In the genomic region with DNA sequence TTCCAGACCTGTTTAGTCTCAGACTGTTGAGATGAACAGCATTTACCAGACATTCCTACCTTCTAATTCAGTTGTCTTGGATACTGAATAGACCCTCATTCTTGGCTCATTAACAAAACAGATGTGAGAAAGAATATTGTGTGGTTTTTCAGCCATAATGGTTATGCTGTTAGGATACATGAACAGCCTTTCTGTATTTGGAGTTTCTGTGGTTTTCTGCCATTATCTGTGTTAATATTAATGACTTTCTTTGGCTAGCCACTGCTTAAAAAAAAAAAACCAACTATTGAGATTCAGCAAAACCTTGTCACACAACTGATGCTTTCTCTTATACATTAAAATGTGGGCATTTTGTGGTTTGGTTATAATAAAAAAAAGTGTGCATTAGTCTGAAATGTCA, we compare ENCODE assay signal across 26 cellular contexts. TPM values are rescaled to one million over a fixed set of nuclear protein-coding genes. Genes with fewer than 3 reads are reported as not detected.
A peak's percentile ranks its signal among the peaks of the same experiment; 100 is the strongest.
DNase-seq lines count a peak whose midpoint lies in the region; ATAC-seq, FAIRE-seq and TF ChIP-seq lines count a peak whose summit lies in the region.
"Had no signal": no experiment of that assay in that cellular context is flagged by ENCODE, and none has a peak within 500 bp of the region (broad histone marks: within the 10 kb centered on the region; RNA-seq: fewer than 3 reads in every experiment).

No MANE protein-coding gene starts in this region.

- peak overlapping the region; percentile 80 to 95 (median 94) for H3K27ac Mint-ChIP-seq in nephron
- H3K27ac Mint-ChIP-seq: activated CD4-positive, alpha-beta memory T cell treated with anti-CD3 and anti-CD28 coated beads for 36 hours; activated naive CD8-positive, alpha-beta T cell treated with anti-CD3 and anti-CD28 coated beads, Interleukin-2, amount 10 ng/mL, durations not matched to agents 7 days and 5 days; stimulated activated naive CD8-positive, alpha-beta T cell treated with anti-CD3 and anti-CD28 coated beads, Interleukin-15, amount 100 ng/mL, for 72 hours had no signal

- TF ChIP-seq CTCF in dorsolateral prefrontal cortex (IDR thresholded peaks at IDR 0.05 in 54 of 56, conservative IDR thresholded peaks at IDR 0.05 in 2 of 56; ENCODE audit: low read depth in 1 of 56, partially characterized antibody in 56 of 56) (no peak), nephron (IDR thresholded peaks at IDR 0.05; ENCODE audit: unreplicated experiment in 3 of 3) (no peak)

- H3K4me1 Mint-ChIP-seq in nephron, result peaks cover 39% of the 10 kb centered on the region

- no peak for ATAC-seq in GM19463 (IDR thresholded peaks at IDR 0.05; ENCODE audit: unreplicated experiment)
- ATAC-seq in GM19455 (IDR thresholded peaks at IDR 0.05; ENCODE audit: unreplicated experiment), result no peak
- ATAC-seq: A549; body of pancreas; lower lobe of right lung; right cardiac atrium; stimulated activated naive CD8-positive, alpha-beta T cell treated with anti-CD3 and anti-CD28 coated beads, Interleukin-15, amount 100 ng/mL, for 72 hours had no signal

- FAIRE-seq in G401.6 (lab: Jason Lieb, UNC), result peak; percentile 21
- FAIRE-seq: A549 had no signal

- in situ Hi-C loops in SK-MEL-5 (cut with HindIII; ENCODE audit: low pct_unique_long_range_greater_than_20kb, low sequenced_read_pairs), result no loop called here

- H3K36me3 Mint-ChIP-seq in nephron (ENCODE audit: low read depth), result peaks cover 3% of the 10 kb centered on the region

- H3K4me3 ChIP-seq in dorsolateral prefrontal cortex, result peak overlapping the region in 1 of 59 donors; percentile 14
- H3K4me3 ChIP-seq: A549, body of pancreas, HAP-1, lower lobe of right lung had no signal

- no peaks in the 10 kb centered on the region for H3K27me3 Mint-ChIP-seq in nephron (ENCODE audit: low read depth)
- H3K27me3 Mint-ChIP-seq: activated CD4-positive, alpha-beta memory T cell treated with anti-CD3 and anti-CD28 coated beads for 36 hours; activated naive CD8-positive, alpha-beta T cell treated with anti-CD3 and anti-CD28 coated beads, Interleukin-2, amount 10 ng/mL, durations not matched to agents 7 days and 5 days; stimulated activated naive CD8-positive, alpha-beta T cell treated with anti-CD3 and anti-CD28 coated beads, Interleukin-15, amount 100 ng/mL, for 72 hours had no signal

- no peaks in the 10 kb centered on the region for H3K27me3 ChIP-seq in dorsolateral prefrontal cortex
- H3K27me3 ChIP-seq: body of pancreas had no signal

- DNase-seq in SK-MEL-5 (ENCODE audit: low read depth, low spot score), result peak; percentile 47
- DNase-seq in dorsolateral prefrontal cortex, result no peak
- DNase-seq in NCI-H2029 treated with DMSO at 0.1 percent for 48 hours (lab: John Stamatoyannopoulos, UW), result no peak
- no peak for DNase-seq in NCI-H1417 (lab: John Stamatoyannopoulos, UW)
- DNase-seq: activated CD4-positive, alpha-beta memory T cell treated with anti-CD3 and anti-CD28 coated beads for 36 hours; activated CD4-positive, CD25-positive, alpha-beta regulatory T cell; activated effector memory CD4-positive, alpha-beta T cell treated with Interleukin-2 at 50 U/mL for 16 hours; activated naive CD8-positive, alpha-beta T cell treated with anti-CD3 and anti-CD28 coated beads, Interleukin-2, amount 10 ng/mL, durations not matched to agents 7 days and 5 days; body of pancreas; Caco-2; DND-41; lower lobe of right lung; NCI-H2171 treated with DMSO at 0.1 percent for 48 hours; NCI-H524 treated with DMSO at 0.1 percent for 48 hours; occipital lobe; right cardiac atrium; RPMI8226; stimulated activated CD4-positive, alpha-beta T cell treated with anti-CD3 and anti-CD28 coated beads, Interleukin-12 subunit alpha, Interleukin-12 subunit beta, amount 100 ng/mL, for 4 hours; stimulated activated naive CD8-positive, alpha-beta T cell treated with anti-CD3 and anti-CD28 coated beads, Interleukin-15, amount 100 ng/mL, for 72 hours; SW 1271 had no signal

- peak overlapping the region in 39 of 59 donors; percentile 1 to 77 (median 35) for H3K27ac ChIP-seq in dorsolateral prefrontal cortex
- H3K27ac ChIP-seq: A549, body of pancreas, lower lobe of right lung had no signal

- no peaks in the 10 kb centered on the region for H3K9me3 Mint-ChIP-seq in nephron
- H3K9me3 Mint-ChIP-seq: activated CD4-positive, alpha-beta memory T cell treated with anti-CD3 and anti-CD28 coated beads for 36 hours; activated naive CD8-positive, alpha-beta T cell treated with anti-CD3 and anti-CD28 coated beads, Interleukin-2, amount 10 ng/mL, durations not matched to agents 7 days and 5 days; stimulated activated naive CD8-positive, alpha-beta T cell treated with anti-CD3 and anti-CD28 coated beads, Interleukin-15, amount 100 ng/mL, for 72 hours had no signal

- intact Hi-C loops in dorsolateral prefrontal cortex (cut with DNase I), result loop anchor here in 1 of 2 donors (10.0 kb wide), 1 partner anchor 149 kb away; the partner anchor contains the start of genes ADPRS and TEKT2

- H3K4me3 Mint-ChIP-seq in nephron, result no peak overlapping the region
- H3K4me3 Mint-ChIP-seq: activated CD4-positive, alpha-beta memory T cell treated with anti-CD3 and anti-CD28 coated beads for 36 hours; activated naive CD8-positive, alpha-beta T cell treated with anti-CD3 and anti-CD28 coated beads, Interleukin-2, amount 10 ng/mL, durations not matched to agents 7 days and 5 days; stimulated activated naive CD8-positive, alpha-beta T cell treated with anti-CD3 and anti-CD28 coated beads, Interleukin-15, amount 100 ng/mL, for 72 hours had no signal

RNA-seq across cellular contexts. Expression of gene AGO3, which starts 5.1 kb away (rescaled TPM):
- 11.7 and 13.1 TPM in 2 replicates for total RNA-seq in SK-MEL-5 (2014; rRNA removed; shearing (Covaris generic))
- polyA plus RNA-seq in SK-MEL-5 (2015; cell fraction: cytosol; rRNA removed), result 11.7 and 16.0 TPM in 2 replicates
- 11.6 and 12.0 TPM in 2 replicates for polyA plus RNA-seq in SK-MEL-5 (2015; cell fraction: nucleus; rRNA removed)
- total RNA-seq in dorsolateral prefrontal cortex, result 10 to 100 TPM; 29.2 to 63.9 (median 43.8) TPM

RNA-seq across cellular contexts. Expression of gene AGO1, which starts 53.0 kb away (rescaled TPM):
- 10.1 and 13.4 TPM in 2 replicates for total RNA-seq in SK-MEL-5 (2014; rRNA removed; shearing (Covaris generic))
- 15.7 and 22.6 TPM in 2 replicates for polyA plus RNA-seq in SK-MEL-5 (2015; cell fraction: cytosol; rRNA removed)
- 10.8 and 15.5 TPM in 2 replicates for polyA plus RNA-seq in SK-MEL-5 (2015; cell fraction: nucleus; rRNA removed)
- 10 to 100 TPM; 37.9 to 56.3 (median 44.8) TPM for total RNA-seq in dorsolateral prefrontal cortex
